24 cellular contexts compared by ENCODE assay signal in the genomic region with DNA sequence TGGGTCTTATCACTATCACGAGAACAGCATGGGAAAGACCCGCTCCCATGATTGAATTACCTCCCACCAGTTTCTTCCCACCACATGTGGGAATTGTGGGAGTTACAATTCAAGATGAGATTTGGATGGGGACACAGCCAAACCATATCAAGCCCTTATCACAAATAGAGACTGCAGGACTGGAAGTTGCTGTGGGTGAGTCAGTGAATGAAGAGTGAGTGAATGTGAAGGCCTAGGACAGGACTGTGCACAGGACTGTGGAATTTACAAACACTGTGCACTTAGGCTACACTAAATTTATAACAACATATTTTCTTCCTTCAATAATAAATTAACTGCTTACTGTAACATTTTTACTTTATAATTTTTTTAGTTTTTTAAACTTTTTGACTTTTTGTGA. TPM values are rescaled to one million over a fixed set of nuclear protein-coding genes. Genes with fewer than 3 reads are reported as not detected.
DNase-seq lines count a peak whose midpoint lies in the region; ATAC-seq, FAIRE-seq and TF ChIP-seq lines count a peak whose summit lies in the region.
"Had no signal": no experiment of that assay in that cellular context is flagged by ENCODE, and none has a peak within 500 bp of the region (broad histone marks: within the 10 kb centered on the region; RNA-seq: fewer than 3 reads in every experiment).

No MANE protein-coding gene starts in this region.

- no peak for TF ChIP-seq POLR2A in A549 (IDR thresholded peaks at IDR 0.05; ENCODE audit: low read length)

- no peaks in the 10 kb centered on the region for H4K20me1 ChIP-seq in astrocyte (ENCODE audit: insufficient read depth, low read length)
- H4K20me1 ChIP-seq: BLaER1 had no signal

- no peaks in the 10 kb centered on the region for H3K36me3 Mint-ChIP-seq in astrocyte (ENCODE audit: low read depth, unreplicated experiment)
- H3K36me3 Mint-ChIP-seq: CD4-positive, CD25-positive, alpha-beta regulatory T cell; CD8-positive, alpha-beta T cell had no signal

- 97% methylated on average over 2 of the region's 2 CpGs for WGBS in A549 (ENCODE audit: missing lambda C conversion rate)

- no peak overlapping the region for H3K27ac Mint-ChIP-seq in astrocyte (ENCODE audit: unreplicated experiment)
- H3K27ac Mint-ChIP-seq: B cell; CD8-positive, alpha-beta T cell; HFFc6 had no signal

- H3K4me3 Mint-ChIP-seq in astrocyte (ENCODE audit: unreplicated experiment) = no peak overlapping the region
- H3K4me3 Mint-ChIP-seq: B cell; CD4-positive, CD25-positive, alpha-beta regulatory T cell; CD8-positive, alpha-beta T cell; HFFc6 had no signal

- POLR2A ChIA-PET in A549 (lab: Yijun Ruan, JAX) = no interaction called here

- no peaks in the 10 kb centered on the region for H3K27me3 ChIP-seq in astrocyte (ENCODE audit: insufficient read depth, low read length)
- H3K27me3 ChIP-seq: BLaER1 had no signal

- H3K27me3 Mint-ChIP-seq in astrocyte (ENCODE audit: low read depth, unreplicated experiment) = peaks cover 3% of the 10 kb centered on the region

- no peaks in the 10 kb centered on the region for H3K79me2 ChIP-seq in astrocyte (ENCODE audit: insufficient read depth, low read length)

- H3K36me3 ChIP-seq in astrocyte (ENCODE audit: insufficient read depth, low read length) = no peaks in the 10 kb centered on the region
- H3K36me3 ChIP-seq: BLaER1, HAP-1 had no signal

- H3K27ac ChIP-seq in A549 = peak overlapping the region; percentile 92 to 98; a peak in 5 of 6 replicates
- no peak overlapping the region for H3K27ac ChIP-seq in astrocyte (ENCODE audit: low read depth, low read length)
- H3K27ac ChIP-seq: 22Rv1, BLaER1, C4-2B had no signal

- H3K9ac ChIP-seq in astrocyte (ENCODE audit: low read length) = no peak overlapping the region
- H3K9ac ChIP-seq: BLaER1 had no signal

- H3K9me3 ChIP-seq in A549 (no peaks in the 10 kb centered on the region), astrocyte (ENCODE audit: insufficient read depth, low read depth, low read length) (no peaks in the 10 kb centered on the region)
- H3K9me3 ChIP-seq: BLaER1, Caco-2, HAP-1 had no signal

- CTCF ChIA-PET in A549 (lab: Yijun Ruan, JAX) = interaction anchor here (0.6 to 19.2 kb wide), 9 partner anchors 8 to 547 kb away, joined by 3 to 655 read pairs (median 4); partner anchors contain the start of gene PFDN4

- H3K4me3 ChIP-seq in A549 (no peak overlapping the region), astrocyte (ENCODE audit: insufficient read depth, low read depth, low read length) (no peak overlapping the region)
- H3K4me3 ChIP-seq: BLaER1, HAP-1 had no signal

- FAIRE-seq in A549 (lab: Jason Lieb, UNC) = no peak
- FAIRE-seq in astrocyte (lab: Jason Lieb, UNC) = no peak
- FAIRE-seq: D721Med, GM12891, H54 had no signal

- DNase-seq in A549 (ENCODE audit: low read depth in 1 of 2, low spot score in 1 of 2) (no peak), M059J (ENCODE audit: low read depth) (peak; percentile 27), astrocyte (ENCODE audit: low read depth) (peak; percentile 37), iris pigment epithelial cell (ENCODE audit: low read depth) (peak; percentile 30)
- DNase-seq: Caco-2; CD4-positive, CD25-positive, alpha-beta regulatory T cell; CD8-positive, alpha-beta T cell; DMS 273 treated with DMSO at 0.1 percent for 48 hours; DMS79; EL; GDM1; GOT3; HFFc6 had no signal

- H3K9me3 Mint-ChIP-seq in astrocyte (ENCODE audit: unreplicated experiment) = no peaks in the 10 kb centered on the region
- H3K9me3 Mint-ChIP-seq: CD8-positive, alpha-beta T cell; HFFc6 had no signal

- no peak for TF ChIP-seq EP300 in A549 (IDR thresholded peaks at IDR 0.05)

- TF ChIP-seq RAD21 in A549 (conservative IDR thresholded peaks at IDR 0.05 in 1 of 2, IDR thresholded peaks at IDR 0.05 in 1 of 2) = no peak

- no peak overlapping the region for H2AFZ ChIP-seq in astrocyte (ENCODE audit: low read depth, low read length)

- H3K4me1 Mint-ChIP-seq in astrocyte (ENCODE audit: low read depth, unreplicated experiment) = peaks cover 9% of the 10 kb centered on the region

- H3K4me1 ChIP-seq in A549 (peaks cover 59% of the 10 kb centered on the region), astrocyte (ENCODE audit: insufficient read depth, low read length) (no peaks in the 10 kb centered on the region)
- H3K4me1 ChIP-seq: HAP-1 had no signal

- H3K4me2 ChIP-seq in A549 (no peak overlapping the region), astrocyte (ENCODE audit: low read length) (no peak overlapping the region)
- H3K4me2 ChIP-seq: BLaER1 had no signal

- no peak for ATAC-seq in A549
- no peak for ATAC-seq in HG02840 (IDR thresholded peaks at IDR 0.05; ENCODE audit: low FRiP score, unreplicated experiment)
- ATAC-seq in HG03280 (IDR thresholded peaks at IDR 0.05; ENCODE audit: unreplicated experiment) = no peak
- no peak for ATAC-seq in GM18873 (IDR thresholded peaks at IDR 0.05; ENCODE audit: low FRiP score, unreplicated experiment)
- ATAC-seq: CD8-positive, alpha-beta T cell had no signal

- no peak for TF ChIP-seq CTCF in A549 (IDR thresholded peaks at IDR 0.05)
- no peak for TF ChIP-seq CTCF in astrocyte (IDR thresholded peaks at IDR 0.05; ENCODE audit: insufficient read depth, low read depth, low read length)

TF ChIP-seq in A549, 52 proteins besides CTCF, POLR2A, EP300 and RAD21:
- TF ChIP-seq NPAS2 (CRISPR knock-in tag; IDR thresholded peaks at IDR 0.05; ENCODE audit: borderline replicate concordance) = no peak
- no peak for TF ChIP-seq NFE2L2 (conservative IDR thresholded peaks at IDR 0.05; ENCODE audit: low read length)
- 0 out of 2 replicates have a peak, but pooled peaks have one; percentile 26 for TF ChIP-seq HOXB13 (CRISPR knock-in tag; IDR thresholded peaks at IDR 0.05; ENCODE audit: low read depth)

RNA-seq across cellular contexts. Expression of gene BCAS1, which starts 30.2 kb away (rescaled TPM):
- polyA plus RNA-seq in A549 (2011; rRNA removed) (3.9 and 7.9 TPM in 2 replicates), A549 (2017; fragmentation: RNase III; extraction: RNeasy Plus Mini Kit Qiagen cat#74134 plus additional on column Dnase treatment) (1.2 to 1.4 TPM (median 1.3 TPM) in 3 replicates)
- polyA plus RNA-seq in A549 (2012; cell fraction: cytosol; rRNA removed) = 0.96 and 0.98 TPM in 2 replicates
- polyA plus RNA-seq in A549 (2012; cell fraction: nucleus; rRNA removed) = 0.73 and 1.2 TPM in 2 replicates
- 3.2 and 3.6 TPM in 2 replicates for polyA minus RNA-seq in A549 (2011; rRNA and poly(A)+ RNA removed)
- total RNA-seq in M059J (2014; rRNA removed; shearing (Covaris generic)) = 0.07 TPM in 1 of 2 replicates, not detected in the other
- 0.31 TPM in 1 of 2 replicates, not detected in the other for total RNA-seq in astrocyte
- total RNA-seq: CD8-positive, alpha-beta T cell had no signal

Comparison
In these comparisons a context has a peak if more than half of its experiments do, and no peak if none do; other contexts are left out.
1. DNase-seq: peak in M059J (single experiment), astrocyte (single experiment) and iris pigment epithelial cell (single experiment); none in A549 (0 of 2).